Comparison of ENCODE assay signal across 8 cellular contexts in genomic region chr4:104490096-104490769, GRCh38. TPM values are rescaled to one million over a fixed set of nuclear protein-coding genes. Genes with fewer than 3 reads are reported as not detected.
DNase-seq lines count a peak whose midpoint lies in the region; ATAC-seq, FAIRE-seq and TF ChIP-seq lines count a peak whose summit lies in the region.

No MANE protein-coding gene starts in this region.

- no peaks in the 10 kb centered on the region for H4K20me1 ChIP-seq in SK-N-SH (ENCODE audit: insufficient read depth)

- WGBS in SK-N-SH (ENCODE audit: low lambda C conversion rate) = 66% methylated on average over 7 of the region's 7 CpGs

- H3K9ac ChIP-seq in SK-N-SH = no peak overlapping the region

- CTCF ChIA-PET in SK-N-SH (lab: Yijun Ruan, JAX) = no interaction called here

- no peak for TF ChIP-seq POLR2A in H54 (IDR thresholded peaks at IDR 0.05; ENCODE audit: low read depth, low read length)

- no peak for ATAC-seq in SK-N-SH treated with all-trans-retinoic acid at 6 μM for 48 hours
- peak; percentile 18 for ATAC-seq in mucosa of descending colon

- H3K36me3 ChIP-seq in SK-N-SH (replicated peaks in 1 of 2; ENCODE audit: control insufficient read depth in 1 of 2, insufficient read depth in 2 of 2, low read length in 1 of 2) (no peaks in the 10 kb centered on the region), mucosa of descending colon (ENCODE audit: low read depth) (no peaks in the 10 kb centered on the region)

- no peak for FAIRE-seq in H54 (lab: Jason Lieb, UNC)

- no peak overlapping the region for H2AFZ ChIP-seq in SK-N-SH (ENCODE audit: low read depth)

- TF ChIP-seq EP300 in SK-N-SH (IDR thresholded peaks at IDR 0.05; ENCODE audit: borderline replicate concordance in 1 of 2, low read depth in 1 of 2, low read length in 1 of 2) = no peak

- no peaks in the 10 kb centered on the region for H3F3A ChIP-seq in SK-N-SH (replicated peaks; ENCODE audit: insufficient read depth)

- H3K27ac ChIP-seq in SK-N-SH (ENCODE audit: low read depth in 2 of 2, low read length in 1 of 2) (peak overlapping the region in 1 of 2 experiments; percentile 62; a peak in 2 of 4 replicates), caudate nucleus (ENCODE audit: low read depth, low read length) (peak overlapping the region; percentile 92)

- DNase-seq in SK-N-SH (peak; percentile 16), H54 (ENCODE audit: insufficient read length, low spot score) (peak; percentile 11), NAMALWA (ENCODE audit: low spot score) (peak; percentile 12), caudate nucleus (lab: John Stamatoyannopoulos, UW) (peak in 43 of 61 donors; percentile 2 to 81 (median 42)), mucosa of descending colon (peak in 2 of 3 donors; percentile 38 to 44), RKO (ENCODE audit: low spot score) (no peak), dedifferentiated amniotic fluid mesenchymal stem cell (ENCODE audit: extremely low spot score) (no peak)

- POLR2A ChIA-PET in SK-N-SH (lab: Yijun Ruan, JAX) = interaction anchor here (0.5 kb wide), 1 partner anchor 9 kb away, joined by 3 read pairs; no protein-coding TSS in a partner anchor

- peaks cover 12% of the 10 kb centered on the region; the same call in 1 of the 2 replicates for H3K27me3 ChIP-seq in SK-N-SH (ENCODE audit: insufficient read depth)

- no peaks in the 10 kb centered on the region for H3K9me3 ChIP-seq in SK-N-SH
- H3K9me3 ChIP-seq in mucosa of descending colon = no peaks in the 10 kb centered on the region

- intact Hi-C loops in mucosa of descending colon (cut with DNase I, micrococcal nuclease) = no loop called here

- TF ChIP-seq RAD21 in SK-N-SH (IDR thresholded peaks at IDR 0.05; ENCODE audit: low read length) = no peak

- no peaks in the 10 kb centered on the region for H3K9me2 ChIP-seq in SK-N-SH

- H3K79me2 ChIP-seq in SK-N-SH (ENCODE audit: insufficient read depth) = no peaks in the 10 kb centered on the region

- peaks cover 0 to 14% of the 10 kb centered on the region in 2 experiments; a peak in 2 of 4 replicates for H3K4me1 ChIP-seq in SK-N-SH (ENCODE audit: control insufficient read depth in 1 of 2, insufficient read depth in 2 of 2, low read depth in 1 of 2, low read length in 1 of 2)
- no peaks in the 10 kb centered on the region for H3K4me1 ChIP-seq in mucosa of descending colon (ENCODE audit: low read depth)

- TF ChIP-seq CTCF in SK-N-SH (IDR thresholded peaks at IDR 0.05) = no peak
- TF ChIP-seq CTCF in mucosa of descending colon (IDR thresholded peaks at IDR 0.05) = no peak

- H3K4me2 ChIP-seq in SK-N-SH = peak overlapping the region; percentile 92

- H3K4me3 ChIP-seq in SK-N-SH (ENCODE audit: low read depth in 2 of 2, low read length in 1 of 2) (peak overlapping the region in 1 of 2 experiments; percentile 58; a peak in 3 of 4 replicates), mucosa of descending colon (no peak overlapping the region)

TF ChIP-seq in SK-N-SH, 30 proteins besides CTCF, POLR2A, EP300 and RAD21 (continues in another document):
- TF ChIP-seq JUND (IDR thresholded peaks at IDR 0.05) (no peak), PBX3 (IDR thresholded peaks at IDR 0.05) (no peak), RXRA (IDR thresholded peaks at IDR 0.05; ENCODE audit: borderline replicate concordance, low read depth) (no peak), RCOR1 (IDR thresholded peaks at IDR 0.05; ENCODE audit: low read length) (no peak), ZBTB33 (IDR thresholded peaks at IDR 0.05; ENCODE audit: borderline replicate concordance, low read depth) (no peak), FOXM1 (IDR thresholded peaks at IDR 0.05; ENCODE audit: low read depth) (no peak), GABPA (IDR thresholded peaks at IDR 0.05; ENCODE audit: low read depth) (no peak), TEAD4 (IDR thresholded peaks at IDR 0.05; ENCODE audit: borderline replicate concordance, insufficient read depth) (no peak), NFIC (IDR thresholded peaks at IDR 0.05; ENCODE audit: borderline replicate concordance) (no peak), YY1 (IDR thresholded peaks at IDR 0.05; ENCODE audit: low read depth) (no peak), CHD2 (IDR thresholded peaks at IDR 0.05; ENCODE audit: low read length, partially characterized antibody) (no peak), NRF1 (IDR thresholded peaks at IDR 0.05; ENCODE audit: low read depth, low read length) (no peak)

TF ChIP-seq in SK-N-SH treated with all-trans-retinoic acid at 6 μM for 48 hours, 23 proteins besides CTCF, POLR2A, EP300 and RAD21:
- TF ChIP-seq RARB (CRISPR knock-in tag; IDR thresholded peaks at IDR 0.05) = no peak
- no peak for TF ChIP-seq GLIS3 (CRISPR knock-in tag; IDR thresholded peaks at IDR 0.05)
- no peak for TF ChIP-seq ARNTL (CRISPR knock-in tag; IDR thresholded peaks at IDR 0.05; ENCODE audit: borderline replicate concordance, low read depth)
- no peak for TF ChIP-seq CREB5 (CRISPR knock-in tag; IDR thresholded peaks at IDR 0.05; ENCODE audit: low read depth)
- no peak for TF ChIP-seq BACH2 (CRISPR knock-in tag; IDR thresholded peaks at IDR 0.05; ENCODE audit: borderline replicate concordance)
- TF ChIP-seq PPARA (CRISPR knock-in tag; IDR thresholded peaks at IDR 0.05; ENCODE audit: borderline replicate concordance) = no peak
- TF ChIP-seq TOX (CRISPR knock-in tag; IDR thresholded peaks at IDR 0.05; ENCODE audit: borderline replicate concordance) = no peak
- no peak for TF ChIP-seq ZFP30 (CRISPR knock-in tag; IDR thresholded peaks at IDR 0.05)
- TF ChIP-seq CSDC2 (CRISPR knock-in tag; IDR thresholded peaks at IDR 0.05) = no peak
- no peak for TF ChIP-seq TSHZ2 (CRISPR knock-in tag; IDR thresholded peaks at IDR 0.05)
- TF ChIP-seq ZC3H10 (CRISPR knock-in tag; IDR thresholded peaks at IDR 0.05) = no peak
- TF ChIP-seq ZNF8 (CRISPR knock-in tag; IDR thresholded peaks at IDR 0.05) = no peak
- no peak for TF ChIP-seq POU6F1 (CRISPR knock-in tag; IDR thresholded peaks at IDR 0.05; ENCODE audit: borderline replicate concordance, low read depth)
- no peak for TF ChIP-seq SNAI2 (CRISPR knock-in tag; IDR thresholded peaks at IDR 0.05)
- TF ChIP-seq ZNF565 (CRISPR knock-in tag; conservative IDR thresholded peaks at IDR 0.05; ENCODE audit: low read depth) = no peak
- no peak for TF ChIP-seq TCF4 (CRISPR knock-in tag; IDR thresholded peaks at IDR 0.05; ENCODE audit: borderline replicate concordance)
- no peak for TF ChIP-seq ISL1 (CRISPR knock-in tag; IDR thresholded peaks at IDR 0.05)
- TF ChIP-seq ESRRG (CRISPR knock-in tag; IDR thresholded peaks at IDR 0.05) = no peak
- no peak for TF ChIP-seq ZFP3 (CRISPR knock-in tag; IDR thresholded peaks at IDR 0.05)

RNA-seq across cellular contexts. Expression of gene CXXC4, which starts 4.5 kb away (rescaled TPM):
- polyA plus RNA-seq in SK-N-SH (2012; rRNA removed) = 0.02 and 0.06 TPM in 2 replicates
- 0.06 and 0.09 TPM in 2 replicates for polyA plus RNA-seq in SK-N-SH (2012; cell fraction: cytosol; rRNA removed)
- polyA plus RNA-seq in SK-N-SH (2012; cell fraction: nucleus; rRNA removed) = 0.01 and 0.14 TPM in 2 replicates
- 1 to 10 TPM in 2 of 3 donors, under 1 TPM in 1; 0.96 to 4.2 (median 1.7) TPM for total RNA-seq in mucosa of descending colon

Comparison
In these comparisons a context has a peak if more than half of its experiments do, and no peak if none do; other contexts are left out.
1. DNase-seq: peak in SK-N-SH (single experiment), H54 (single experiment), NAMALWA (single experiment), caudate nucleus (43 of 61) and mucosa of descending colon (2 of 3); none in RKO (single experiment) and dedifferentiated amniotic fluid mesenchymal stem cell (single experiment).